ENCODE assay signal across 21 cellular contexts in the genomic region with DNA sequence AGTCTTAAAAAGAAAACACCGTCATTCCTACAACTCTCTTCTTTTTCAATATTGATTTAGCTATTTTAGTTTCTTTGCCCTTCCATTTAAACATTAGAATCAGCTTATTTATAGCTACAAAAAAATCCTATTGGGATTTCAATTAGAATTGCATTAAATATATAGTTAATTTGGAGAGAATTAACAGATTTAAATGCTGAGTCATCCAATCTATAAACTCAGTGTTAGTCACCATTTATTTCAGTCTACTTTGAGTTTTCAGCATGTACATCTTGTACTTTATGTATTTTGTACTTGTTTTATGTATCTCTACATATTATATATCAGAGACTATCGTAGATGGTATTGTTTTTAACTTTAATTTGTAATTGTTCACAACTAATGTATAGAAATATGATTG.
DNase-seq lines count a peak whose midpoint lies in the region; ATAC-seq, FAIRE-seq and TF ChIP-seq lines count a peak whose summit lies in the region.
"Had no signal": no experiment of that assay in that cellular context is flagged by ENCODE, and none has a peak within 500 bp of the region (broad histone marks: within the 10 kb centered on the region; RNA-seq: fewer than 3 reads in every experiment).

No MANE protein-coding gene starts in this region.

- WGBS in A549 (ENCODE audit: missing lambda C conversion rate): 26% methylated on average over 2 of the region's 2 CpGs
- WGBS in IMR-90 (ENCODE audit: extremely low coverage in 2 of 2, insufficient read length in 1 of 2), 2 experiments: no CpG with 5 or more reads among the region's 2 CpGs

- no peak overlapping the region for H2BK20ac ChIP-seq in IMR-90 (ENCODE audit: low read depth, low read length)

- no peaks in the 10 kb centered on the region for H3K27me3 ChIP-seq in IMR-90 (ENCODE audit: control insufficient read depth, insufficient read depth, low read length)
- no peaks in the 10 kb centered on the region for H3K27me3 ChIP-seq in naive thymus-derived CD4-positive, alpha-beta T cell (ENCODE audit: control insufficient read depth in 2 of 2, insufficient read depth in 2 of 2, low read length in 2 of 2)
- H3K27me3 ChIP-seq: BLaER1 had no signal

- H4K91ac ChIP-seq in IMR-90 (ENCODE audit: insufficient read depth, low read depth, low read length): no peak overlapping the region

- ATAC-seq in A549 (no peak), IMR-90 (ENCODE audit: low read depth) (no peak)
- no peak for ATAC-seq in naive thymus-derived CD4-positive, alpha-beta T cell
- no peak for ATAC-seq in activated CD4-positive, CD25-positive, alpha-beta regulatory T cell treated with anti-CD3 and anti-CD28 coated beads, Interleukin-2, amount 50 U/mL, for 24 hours
- ATAC-seq: CD8-positive, alpha-beta T cell had no signal

- H3K27ac Mint-ChIP-seq in naive thymus-derived CD4-positive, alpha-beta T cell: no peak overlapping the region
- H3K27ac Mint-ChIP-seq: B cell; CD4-positive, CD25-positive, alpha-beta regulatory T cell; CD8-positive, alpha-beta T cell; H9; HFFc6 had no signal

- H4K8ac ChIP-seq in IMR-90 (ENCODE audit: low read depth in 2 of 2, low read length in 2 of 2): no peak overlapping the region

- no peak overlapping the region for H3K4me3 ChIP-seq in A549
- no peak overlapping the region for H3K4me3 ChIP-seq in IMR-90 (ENCODE audit: insufficient read depth, low read depth, low read length)
- no peak overlapping the region for H3K4me3 ChIP-seq in naive thymus-derived CD4-positive, alpha-beta T cell (ENCODE audit: low read length)
- H3K4me3 ChIP-seq: BLaER1, GM23248 had no signal

- H3K36me3 ChIP-seq in IMR-90 (ENCODE audit: control insufficient read depth, insufficient read depth, low read length): no peaks in the 10 kb centered on the region
- H3K36me3 ChIP-seq in naive thymus-derived CD4-positive, alpha-beta T cell (ENCODE audit: control insufficient read depth in 2 of 3, insufficient read depth in 3 of 3, low read length in 3 of 3): no peaks in the 10 kb centered on the region
- H3K36me3 ChIP-seq: BLaER1 had no signal

- no peak overlapping the region for H2BK5ac ChIP-seq in IMR-90 (ENCODE audit: low read depth, low read length, poor library complexity, severe bottlenecking)

- TF ChIP-seq CTCF in A549 (IDR thresholded peaks at IDR 0.05) (no peak), IMR-90 (conservative IDR thresholded peaks at IDR 0.05; ENCODE audit: low read depth, low read length) (no peak)

- no peak overlapping the region for H3K27ac ChIP-seq in A549
- H3K27ac ChIP-seq in IMR-90 (ENCODE audit: insufficient read depth, low read length): no peak overlapping the region
- H3K27ac ChIP-seq in naive thymus-derived CD4-positive, alpha-beta T cell (ENCODE audit: low read depth, low read length): no peak overlapping the region
- H3K27ac ChIP-seq: BLaER1, C4-2B, GM23248 had no signal

- no peak overlapping the region for H3K4ac ChIP-seq in IMR-90 (ENCODE audit: low read depth, low read length)

- in situ Hi-C loops in IMR-90 (cut with MboI; ENCODE audit: low sequenced_read_pairs): no loop called here

- no peak overlapping the region for H3K14ac ChIP-seq in IMR-90 (replicated peaks; ENCODE audit: low read depth, low read length)

- no peaks in the 10 kb centered on the region for H4K20me1 ChIP-seq in IMR-90 (ENCODE audit: insufficient read depth, low read length)
- H4K20me1 ChIP-seq: BLaER1 had no signal

- H3K4me3 Mint-ChIP-seq in naive thymus-derived CD4-positive, alpha-beta T cell: no peak overlapping the region
- H3K4me3 Mint-ChIP-seq: B cell; CD4-positive, CD25-positive, alpha-beta regulatory T cell; CD8-positive, alpha-beta T cell; H9; HFFc6 had no signal

- DNase-seq in A549 (ENCODE audit: low read depth in 1 of 2, low spot score in 1 of 2) (no peak), IMR-90 (no peak), urothelium cell line (ENCODE audit: low spot score) (no peak), NCI-H2107 (lab: John Stamatoyannopoulos, UW) (no peak)
- no peak for DNase-seq in naive thymus-derived CD4-positive, alpha-beta T cell
- DNase-seq: 8988T; Caco-2; CD4-positive, CD25-positive, alpha-beta regulatory T cell; CD8-positive, alpha-beta T cell; DMS153; DND-41; GM23248; H9; HFFc6 had no signal

- H3K18ac ChIP-seq in IMR-90 (ENCODE audit: low read depth, low read length): no peak overlapping the region

- H2AK5ac ChIP-seq in IMR-90 (ENCODE audit: low read depth, low read length): no peak overlapping the region

- no peaks in the 10 kb centered on the region for H3K4me1 Mint-ChIP-seq in naive thymus-derived CD4-positive, alpha-beta T cell
- H3K4me1 Mint-ChIP-seq: B cell; CD4-positive, CD25-positive, alpha-beta regulatory T cell; H9 had no signal

- H3K9ac ChIP-seq in IMR-90 (ENCODE audit: low read depth, low read length): no peak overlapping the region
- H3K9ac ChIP-seq: BLaER1, GM23248 had no signal

- FAIRE-seq in A549 (lab: Jason Lieb, UNC) (no peak), colon (lab: Jason Lieb, UNC) (peak; percentile 36), urothelium cell line (lab: Jason Lieb, UNC) (peak; percentile 69)
- FAIRE-seq: G401.6, GM12892 had no signal

- H3K4me2 ChIP-seq in A549: no peak overlapping the region
- no peak overlapping the region for H3K4me2 ChIP-seq in IMR-90 (ENCODE audit: low read depth, low read length)
- H3K4me2 ChIP-seq: BLaER1 had no signal

- no peak overlapping the region for H2AFZ ChIP-seq in IMR-90 (replicated peaks; ENCODE audit: low read length, poor library complexity)
- H2AFZ ChIP-seq: GM23248 had no signal

- dilution Hi-C loops in IMR-90 (cut with HindIII; ENCODE audit: low sequenced_read_pairs, unreplicated experiment): no loop called here

- no peaks in the 10 kb centered on the region for H3K9me1 ChIP-seq in IMR-90 (ENCODE audit: insufficient read depth, low read length)

- no peak for TF ChIP-seq RAD21 in A549 (conservative IDR thresholded peaks at IDR 0.05 in 1 of 2, IDR thresholded peaks at IDR 0.05 in 1 of 2)
- no peak for TF ChIP-seq RAD21 in IMR-90 (IDR thresholded peaks at IDR 0.05; ENCODE audit: low read length)

- H3K23ac ChIP-seq in IMR-90 (ENCODE audit: low read depth, low read length): no peak overlapping the region

- TF ChIP-seq EP300 in A549 (IDR thresholded peaks at IDR 0.05): no peak

- H3K4me1 ChIP-seq in A549: no peaks in the 10 kb centered on the region
- H3K4me1 ChIP-seq in IMR-90 (ENCODE audit: control insufficient read depth, insufficient read depth, low read length): no peaks in the 10 kb centered on the region
- no peaks in the 10 kb centered on the region for H3K4me1 ChIP-seq in naive thymus-derived CD4-positive, alpha-beta T cell (ENCODE audit: control insufficient read depth in 2 of 2, insufficient read depth in 2 of 2, low read length in 2 of 2)
- H3K4me1 ChIP-seq: BLaER1, Caco-2 had no signal

- intact Hi-C loops in IMR-90 (cut with micrococcal nuclease): no loop called here
- intact Hi-C loops in naive thymus-derived CD4-positive, alpha-beta T cell (cut with micrococcal nuclease): no loop called here

- no peaks in the 10 kb centered on the region for H3K79me1 ChIP-seq in IMR-90 (ENCODE audit: low read depth in 1 of 2, low read length in 2 of 2)

- no peak overlapping the region for H4K5ac ChIP-seq in IMR-90 (ENCODE audit: low read depth, low read length)

- H3K36me3 Mint-ChIP-seq in naive thymus-derived CD4-positive, alpha-beta T cell: no peaks in the 10 kb centered on the region
- H3K36me3 Mint-ChIP-seq: CD4-positive, CD25-positive, alpha-beta regulatory T cell; CD8-positive, alpha-beta T cell had no signal

- H3K56ac ChIP-seq in IMR-90 (ENCODE audit: extremely low read depth, insufficient read depth, low read length): no peak overlapping the region

- H3K9me3 Mint-ChIP-seq in naive thymus-derived CD4-positive, alpha-beta T cell: peaks cover 0 to 11% (median 2%) of the 10 kb centered on the region in 11 donors

- H2BK120ac ChIP-seq in IMR-90 (ENCODE audit: low read depth, low read length): no peak overlapping the region

- H3K9me3 ChIP-seq in A549 (no peaks in the 10 kb centered on the region), IMR-90 (ENCODE audit: control insufficient read depth, insufficient read depth, low read length) (no peaks in the 10 kb centered on the region)
- H3K9me3 ChIP-seq in naive thymus-derived CD4-positive, alpha-beta T cell (ENCODE audit: control insufficient read depth in 2 of 3, low read length in 3 of 3): no peaks in the 10 kb centered on the region
- H3K9me3 ChIP-seq: BLaER1, Caco-2 had no signal

- CTCF ChIA-PET in A549 (lab: Yijun Ruan, JAX) (no interaction called here), IMR-90 (lab: Yijun Ruan, JAX) (no interaction called here)
- CTCF ChIA-PET in naive thymus-derived CD4-positive, alpha-beta T cell (lab: Charles Lee): no interaction called here

- BruUV-seq in IMR-90 (replicated peaks; lab: Mats Ljungman, UMichigan): no TSS peak

- H3K27me3 Mint-ChIP-seq in naive thymus-derived CD4-positive, alpha-beta T cell: no peaks in the 10 kb centered on the region
- H3K27me3 Mint-ChIP-seq: B cell; CD4-positive, CD25-positive, alpha-beta regulatory T cell had no signal

- TF ChIP-seq POLR2A in A549 (IDR thresholded peaks at IDR 0.05; ENCODE audit: low read length) (no peak), IMR-90 (IDR thresholded peaks at IDR 0.05; ENCODE audit: low read depth, low read length) (no peak)

- no peak overlapping the region for H2BK15ac ChIP-seq in IMR-90 (ENCODE audit: low read depth, low read length)

- POLR2A ChIA-PET in A549 (lab: Yijun Ruan, JAX): no interaction called here
- POLR2A ChIA-PET in IMR-90 (lab: Charles Lee; ENCODE audit: unreplicated experiment): no interaction called here
- POLR2A ChIA-PET in naive thymus-derived CD4-positive, alpha-beta T cell (lab: Charles Lee): no interaction called here

- no peak overlapping the region for H2AK9ac ChIP-seq in IMR-90 (replicated peaks; ENCODE audit: low read depth, low read length, poor library complexity)

TF ChIP-seq in A549, 52 proteins besides CTCF, POLR2A, EP300 and RAD21 (continues in another document):
- TF ChIP-seq NFE2L2 (conservative IDR thresholded peaks at IDR 0.05; ENCODE audit: low read length): peak; percentile 77

TF ChIP-seq in IMR-90, 13 proteins besides CTCF, POLR2A, EP300 and RAD21:
- TF ChIP-seq NFE2L2 (IDR thresholded peaks at IDR 0.05; ENCODE audit: low read depth, low read length) (peak; percentile 94), MAFK (IDR thresholded peaks at IDR 0.05; ENCODE audit: low read depth, low read length) (peak; percentile 96), SMC3 (IDR thresholded peaks at IDR 0.05; ENCODE audit: low read depth, low read length) (no peak)
